Comparison of ENCODE assay signal across 20 cellular contexts in genomic region chr20:53061305-53061704, GRCh38.
"Had no signal": no experiment of that assay in that cellular context is flagged by ENCODE, and none has a peak within 500 bp of the region (broad histone marks: within the 10 kb centered on the region; RNA-seq: fewer than 3 reads in every experiment).

No MANE protein-coding gene starts in this region.

- H3K27ac Mint-ChIP-seq: naive B cell; stimulated activated naive B cell treated with anti-CD40 and anti-IgM and Interleukin-4, amounts not matched to agents 10 μg/mL and 1 μg/mL and 100 μg/mL, for 72 hours; T-helper 2 cell treated with Interferon-gamma antibody and Interleukin-4, amounts not matched to agents 5 μg/mL and 100 μg/mL, for 36 hours; WTC11 had no signal

- H3K9me3 Mint-ChIP-seq: T-helper 2 cell treated with Interferon-gamma antibody and Interleukin-4, amounts not matched to agents 5 μg/mL and 100 μg/mL, for 36 hours had no signal

- H3K9me3 ChIP-seq: esophagus squamous epithelium, gastrocnemius medialis, left lung, sigmoid colon, transverse colon had no signal

- H3K4me1 Mint-ChIP-seq: naive B cell; stimulated activated naive B cell treated with anti-CD40 and anti-IgM and Interleukin-4, amounts not matched to agents 10 μg/mL and 1 μg/mL and 100 μg/mL, for 72 hours had no signal

- DNase-seq: activated CD8-positive, alpha-beta memory T cell treated with anti-CD3 and anti-CD28 coated beads for 24 hours; activated CD8-positive, alpha-beta memory T cell treated with anti-CD3 and anti-CD28 coated beads, Interleukin-2, amount 50 U/mL, for 4 hours; cerebellar nuclear complex; esophagus squamous epithelium; gastrocnemius medialis; hippocampal formation; kidney glomerular epithelial cell; left lung; naive B cell; retina; sigmoid colon; stimulated activated CD4-positive, alpha-beta T cell treated with anti-CD3 and anti-CD28 coated beads, Interleukin-2, amount 100 ng/mL, for 48 hours; stimulated activated CD8-positive, alpha-beta memory T cell treated with anti-CD3 and anti-CD28 coated beads, Interleukin-4, amount 100 ng/mL, for 48 hours; stimulated activated naive B cell treated with anti-CD40 and anti-IgM and Interleukin-4, amounts not matched to agents 10 μg/mL and 1 μg/mL and 100 μg/mL, for 72 hours; SW 1271; transverse colon had no signal

- H3K4me3 Mint-ChIP-seq: naive B cell; stimulated activated naive B cell treated with anti-CD40 and anti-IgM and Interleukin-4, amounts not matched to agents 10 μg/mL and 1 μg/mL and 100 μg/mL, for 72 hours; T-helper 2 cell treated with Interferon-gamma antibody and Interleukin-4, amounts not matched to agents 5 μg/mL and 100 μg/mL, for 36 hours; WTC11 had no signal

- H3K27me3 ChIP-seq: esophagus squamous epithelium, gastrocnemius medialis, left lung, sigmoid colon, transverse colon had no signal

- ATAC-seq: gastrocnemius medialis; left lung; stimulated activated naive B cell treated with anti-CD40 and anti-IgM and Interleukin-4, amounts not matched to agents 10 μg/mL and 1 μg/mL and 100 μg/mL, for 72 hours; WTC11 had no signal

- H3K27ac ChIP-seq: coronary artery, esophagus squamous epithelium, gastrocnemius medialis, left lung, SK-N-MC, transverse colon had no signal

- H3K36me3 Mint-ChIP-seq: naive B cell; stimulated activated naive B cell treated with anti-CD40 and anti-IgM and Interleukin-4, amounts not matched to agents 10 μg/mL and 1 μg/mL and 100 μg/mL, for 72 hours; WTC11 had no signal
